1 cellular context compared by ENCODE assay signal in genomic region chr1:44701141-44701573, GRCh38.
TF ChIP-seq lines count a peak whose summit lies in the region.

No MANE protein-coding gene starts in this region.

TF ChIP-seq in HepG2, 621 proteins besides CTCF, POLR2A, EP300 and RAD21 (continued from another document and continues in another):
- no peak for TF ChIP-seq ZNF326 (CRISPR knock-in tag; IDR thresholded peaks at IDR 0.05; ENCODE audit: borderline replicate concordance)
- TF ChIP-seq MED8 (CRISPR knock-in tag; IDR thresholded peaks at IDR 0.05; ENCODE audit: insufficient replicate concordance) = no peak
- TF ChIP-seq ZMAT3 (CRISPR knock-in tag; conservative IDR thresholded peaks at IDR 0.05) = no peak
- no peak for TF ChIP-seq ZNF678 (CRISPR knock-in tag; IDR thresholded peaks at IDR 0.05)
- peak; percentile 95 for TF ChIP-seq ISL2 (CRISPR knock-in tag; IDR thresholded peaks at IDR 0.05)
- TF ChIP-seq MYPOP (CRISPR knock-in tag; IDR thresholded peaks at IDR 0.05) = no peak
- no peak for TF ChIP-seq ZNF143 (CRISPR knock-in tag; IDR thresholded peaks at IDR 0.05)
- TF ChIP-seq PLSCR1 (CRISPR knock-in tag; IDR thresholded peaks at IDR 0.05; ENCODE audit: borderline replicate concordance) = no peak
- TF ChIP-seq NR2F1 (CRISPR knock-in tag; IDR thresholded peaks at IDR 0.05) = peak in 1 of 2 experiments; percentile 49; a peak in 1 of 4 replicates
- no peak for TF ChIP-seq ZNF558 (CRISPR knock-in tag; IDR thresholded peaks at IDR 0.05; ENCODE audit: borderline replicate concordance)
- no peak for TF ChIP-seq ATF7 (IDR thresholded peaks at IDR 0.05)
- no peak for TF ChIP-seq ATF7 (CRISPR knock-in tag; IDR thresholded peaks at IDR 0.05)
- TF ChIP-seq ZSCAN25 (CRISPR knock-in tag; IDR thresholded peaks at IDR 0.05) = no peak
- TF ChIP-seq HMG20A (CRISPR knock-in tag; IDR thresholded peaks at IDR 0.05; ENCODE audit: borderline replicate concordance) = peak; percentile 96
- TF ChIP-seq HNF1B (CRISPR knock-in tag; IDR thresholded peaks at IDR 0.05) = no peak
- no peak for TF ChIP-seq ZNF839 (CRISPR knock-in tag; IDR thresholded peaks at IDR 0.05; ENCODE audit: borderline replicate concordance)
- TF ChIP-seq FOXA1 (IDR thresholded peaks at IDR 0.05) = no peak
- TF ChIP-seq FOXA1 (CRISPR knock-in tag; IDR thresholded peaks at IDR 0.05) = peak; percentile 96
- TF ChIP-seq ZNF570 (CRISPR knock-in tag; IDR thresholded peaks at IDR 0.05; ENCODE audit: borderline replicate concordance) = no peak
- TF ChIP-seq CAMTA2 (CRISPR knock-in tag; IDR thresholded peaks at IDR 0.05; ENCODE audit: borderline replicate concordance) = no peak
- no peak for TF ChIP-seq AGO1 (IDR thresholded peaks at IDR 0.05; ENCODE audit: low read depth, low read length, poor library complexity, severe bottlenecking)
- TF ChIP-seq ZNF609 (CRISPR knock-in tag; IDR thresholded peaks at IDR 0.05; ENCODE audit: borderline replicate concordance) = peak; percentile 78
- TF ChIP-seq ZNF333 (CRISPR knock-in tag; IDR thresholded peaks at IDR 0.05; ENCODE audit: borderline replicate concordance) = no peak
- no peak for TF ChIP-seq SNAI1 (CRISPR knock-in tag; IDR thresholded peaks at IDR 0.05; ENCODE audit: borderline replicate concordance)
- TF ChIP-seq IKZF5 (CRISPR knock-in tag; IDR thresholded peaks at IDR 0.05) = 0 out of 2 replicates have a peak, but pooled peaks have one; percentile 31
- TF ChIP-seq FOXA3 (CRISPR knock-in tag; IDR thresholded peaks at IDR 0.05) = peak; percentile 95
- peak; percentile 59 for TF ChIP-seq SAP130 (CRISPR knock-in tag; IDR thresholded peaks at IDR 0.05; ENCODE audit: low read depth)
- TF ChIP-seq ZBTB37 (CRISPR knock-in tag; IDR thresholded peaks at IDR 0.05) = no peak
- TF ChIP-seq BCL6 (CRISPR knock-in tag; IDR thresholded peaks at IDR 0.05) = peak; percentile 71
- peak; percentile 70; the same call in 1 of the 2 replicates for TF ChIP-seq ZNF205 (CRISPR knock-in tag; IDR thresholded peaks at IDR 0.05)
- no peak for TF ChIP-seq ZNF687 (CRISPR knock-in tag; IDR thresholded peaks at IDR 0.05)
- no peak for TF ChIP-seq JUNB (CRISPR knock-in tag; IDR thresholded peaks at IDR 0.05; ENCODE audit: borderline replicate concordance)
- no peak for TF ChIP-seq POGZ (CRISPR knock-in tag; IDR thresholded peaks at IDR 0.05)
- TF ChIP-seq ZFX (CRISPR knock-in tag; IDR thresholded peaks at IDR 0.05; ENCODE audit: low read depth) = peak; percentile 59; the same call in 1 of the 2 replicates
- TF ChIP-seq GPN1 (CRISPR knock-in tag; IDR thresholded peaks at IDR 0.05; ENCODE audit: borderline replicate concordance) = no peak
- no peak for TF ChIP-seq ZBTB38 (CRISPR knock-in tag; IDR thresholded peaks at IDR 0.05)
- no peak for TF ChIP-seq ZNF431 (CRISPR knock-in tag; IDR thresholded peaks at IDR 0.05; ENCODE audit: borderline replicate concordance, low read depth)
- no peak for TF ChIP-seq CEBPZ (IDR thresholded peaks at IDR 0.05; ENCODE audit: low read length)
